1 cellular context compared by ENCODE assay signal in the genomic region with DNA sequence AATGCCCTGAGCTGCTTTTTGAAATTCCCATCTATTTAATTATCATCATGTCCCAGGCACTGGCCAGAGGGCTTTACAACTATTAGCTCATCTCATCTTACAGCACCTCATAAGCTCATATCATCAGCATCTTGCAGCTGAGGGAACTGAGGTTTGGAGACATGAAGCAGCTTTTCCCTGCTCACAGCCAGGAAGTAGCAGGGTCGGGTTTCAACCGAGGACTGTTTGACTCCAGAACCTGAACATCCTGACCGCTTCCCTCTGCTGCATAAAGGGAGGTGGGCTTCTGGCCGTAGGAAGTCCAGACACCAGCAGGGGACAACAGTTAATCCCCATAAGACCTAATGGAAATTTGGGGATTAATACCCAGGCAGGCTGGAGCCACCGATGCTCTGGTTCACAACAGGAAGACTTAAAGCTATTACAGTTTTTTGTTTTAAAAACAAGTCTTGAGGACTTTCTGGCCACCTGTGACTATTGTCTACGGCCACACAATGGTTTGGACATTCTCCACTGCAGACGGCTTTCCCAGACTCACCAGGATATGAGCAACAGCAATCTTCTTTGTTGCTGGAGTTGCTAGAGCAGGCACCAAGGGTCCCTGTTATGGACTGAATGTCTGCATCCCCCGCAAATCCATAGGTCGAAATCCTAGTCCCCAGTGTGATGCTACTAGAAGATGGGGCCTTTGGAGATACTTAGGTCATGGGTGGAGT.
TF ChIP-seq lines count a peak whose summit lies in the region.

No MANE protein-coding gene starts in this region.

TF ChIP-seq in GM23338, 12 proteins besides CTCF, POLR2A, EP300 and RAD21 (continued from another document):
- TF ChIP-seq, protein P1, sequence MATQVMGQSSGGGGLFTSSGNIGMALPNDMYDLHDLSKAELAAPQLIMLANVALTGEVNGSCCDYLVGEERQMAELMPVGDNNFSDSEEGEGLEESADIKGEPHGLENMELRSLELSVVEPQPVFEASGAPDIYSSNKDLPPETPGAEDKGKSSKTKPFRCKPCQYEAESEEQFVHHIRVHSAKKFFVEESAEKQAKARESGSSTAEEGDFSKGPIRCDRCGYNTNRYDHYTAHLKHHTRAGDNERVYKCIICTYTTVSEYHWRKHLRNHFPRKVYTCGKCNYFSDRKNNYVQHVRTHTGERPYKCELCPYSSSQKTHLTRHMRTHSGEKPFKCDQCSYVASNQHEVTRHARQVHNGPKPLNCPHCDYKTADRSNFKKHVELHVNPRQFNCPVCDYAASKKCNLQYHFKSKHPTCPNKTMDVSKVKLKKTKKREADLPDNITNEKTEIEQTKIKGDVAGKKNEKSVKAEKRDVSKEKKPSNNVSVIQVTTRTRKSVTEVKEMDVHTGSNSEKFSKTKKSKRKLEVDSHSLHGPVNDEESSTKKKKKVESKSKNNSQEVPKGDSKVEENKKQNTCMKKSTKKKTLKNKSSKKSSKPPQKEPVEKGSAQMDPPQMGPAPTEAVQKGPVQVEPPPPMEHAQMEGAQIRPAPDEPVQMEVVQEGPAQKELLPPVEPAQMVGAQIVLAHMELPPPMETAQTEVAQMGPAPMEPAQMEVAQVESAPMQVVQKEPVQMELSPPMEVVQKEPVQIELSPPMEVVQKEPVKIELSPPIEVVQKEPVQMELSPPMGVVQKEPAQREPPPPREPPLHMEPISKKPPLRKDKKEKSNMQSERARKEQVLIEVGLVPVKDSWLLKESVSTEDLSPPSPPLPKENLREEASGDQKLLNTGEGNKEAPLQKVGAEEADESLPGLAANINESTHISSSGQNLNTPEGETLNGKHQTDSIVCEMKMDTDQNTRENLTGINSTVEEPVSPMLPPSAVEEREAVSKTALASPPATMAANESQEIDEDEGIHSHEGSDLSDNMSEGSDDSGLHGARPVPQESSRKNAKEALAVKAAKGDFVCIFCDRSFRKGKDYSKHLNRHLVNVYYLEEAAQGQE (IDR thresholded peaks at IDR 0.05; ENCODE audit: unreplicated experiment), result no peak
- TF ChIP-seq EZH2phosphoT487 (IDR thresholded peaks at IDR 0.05; ENCODE audit: unreplicated experiment), result no peak
- TF ChIP-seq, protein P2, sequence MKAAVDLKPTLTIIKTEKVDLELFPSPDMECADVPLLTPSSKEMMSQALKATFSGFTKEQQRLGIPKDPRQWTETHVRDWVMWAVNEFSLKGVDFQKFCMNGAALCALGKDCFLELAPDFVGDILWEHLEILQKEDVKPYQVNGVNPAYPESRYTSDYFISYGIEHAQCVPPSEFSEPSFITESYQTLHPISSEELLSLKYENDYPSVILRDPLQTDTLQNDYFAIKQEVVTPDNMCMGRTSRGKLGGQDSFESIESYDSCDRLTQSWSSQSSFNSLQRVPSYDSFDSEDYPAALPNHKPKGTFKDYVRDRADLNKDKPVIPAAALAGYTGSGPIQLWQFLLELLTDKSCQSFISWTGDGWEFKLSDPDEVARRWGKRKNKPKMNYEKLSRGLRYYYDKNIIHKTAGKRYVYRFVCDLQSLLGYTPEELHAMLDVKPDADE (IDR thresholded peaks at IDR 0.05), result no peak
- TF ChIP-seq ZNF114 (CRISPR knock-in tag; IDR thresholded peaks at IDR 0.05), result no peak
- no peak for TF ChIP-seq CREB1 (CRISPR knock-in tag; IDR thresholded peaks at IDR 0.05; ENCODE audit: low read depth)
- TF ChIP-seq POLR2AphosphoS5 (IDR thresholded peaks at IDR 0.05; ENCODE audit: low read depth), result no peak
- no peak for TF ChIP-seq NANOG (IDR thresholded peaks at IDR 0.05; ENCODE audit: borderline replicate concordance)
- no peak for TF ChIP-seq ZNF331 (CRISPR knock-in tag; IDR thresholded peaks at IDR 0.05; ENCODE audit: low read depth)
- TF ChIP-seq, protein P3, sequence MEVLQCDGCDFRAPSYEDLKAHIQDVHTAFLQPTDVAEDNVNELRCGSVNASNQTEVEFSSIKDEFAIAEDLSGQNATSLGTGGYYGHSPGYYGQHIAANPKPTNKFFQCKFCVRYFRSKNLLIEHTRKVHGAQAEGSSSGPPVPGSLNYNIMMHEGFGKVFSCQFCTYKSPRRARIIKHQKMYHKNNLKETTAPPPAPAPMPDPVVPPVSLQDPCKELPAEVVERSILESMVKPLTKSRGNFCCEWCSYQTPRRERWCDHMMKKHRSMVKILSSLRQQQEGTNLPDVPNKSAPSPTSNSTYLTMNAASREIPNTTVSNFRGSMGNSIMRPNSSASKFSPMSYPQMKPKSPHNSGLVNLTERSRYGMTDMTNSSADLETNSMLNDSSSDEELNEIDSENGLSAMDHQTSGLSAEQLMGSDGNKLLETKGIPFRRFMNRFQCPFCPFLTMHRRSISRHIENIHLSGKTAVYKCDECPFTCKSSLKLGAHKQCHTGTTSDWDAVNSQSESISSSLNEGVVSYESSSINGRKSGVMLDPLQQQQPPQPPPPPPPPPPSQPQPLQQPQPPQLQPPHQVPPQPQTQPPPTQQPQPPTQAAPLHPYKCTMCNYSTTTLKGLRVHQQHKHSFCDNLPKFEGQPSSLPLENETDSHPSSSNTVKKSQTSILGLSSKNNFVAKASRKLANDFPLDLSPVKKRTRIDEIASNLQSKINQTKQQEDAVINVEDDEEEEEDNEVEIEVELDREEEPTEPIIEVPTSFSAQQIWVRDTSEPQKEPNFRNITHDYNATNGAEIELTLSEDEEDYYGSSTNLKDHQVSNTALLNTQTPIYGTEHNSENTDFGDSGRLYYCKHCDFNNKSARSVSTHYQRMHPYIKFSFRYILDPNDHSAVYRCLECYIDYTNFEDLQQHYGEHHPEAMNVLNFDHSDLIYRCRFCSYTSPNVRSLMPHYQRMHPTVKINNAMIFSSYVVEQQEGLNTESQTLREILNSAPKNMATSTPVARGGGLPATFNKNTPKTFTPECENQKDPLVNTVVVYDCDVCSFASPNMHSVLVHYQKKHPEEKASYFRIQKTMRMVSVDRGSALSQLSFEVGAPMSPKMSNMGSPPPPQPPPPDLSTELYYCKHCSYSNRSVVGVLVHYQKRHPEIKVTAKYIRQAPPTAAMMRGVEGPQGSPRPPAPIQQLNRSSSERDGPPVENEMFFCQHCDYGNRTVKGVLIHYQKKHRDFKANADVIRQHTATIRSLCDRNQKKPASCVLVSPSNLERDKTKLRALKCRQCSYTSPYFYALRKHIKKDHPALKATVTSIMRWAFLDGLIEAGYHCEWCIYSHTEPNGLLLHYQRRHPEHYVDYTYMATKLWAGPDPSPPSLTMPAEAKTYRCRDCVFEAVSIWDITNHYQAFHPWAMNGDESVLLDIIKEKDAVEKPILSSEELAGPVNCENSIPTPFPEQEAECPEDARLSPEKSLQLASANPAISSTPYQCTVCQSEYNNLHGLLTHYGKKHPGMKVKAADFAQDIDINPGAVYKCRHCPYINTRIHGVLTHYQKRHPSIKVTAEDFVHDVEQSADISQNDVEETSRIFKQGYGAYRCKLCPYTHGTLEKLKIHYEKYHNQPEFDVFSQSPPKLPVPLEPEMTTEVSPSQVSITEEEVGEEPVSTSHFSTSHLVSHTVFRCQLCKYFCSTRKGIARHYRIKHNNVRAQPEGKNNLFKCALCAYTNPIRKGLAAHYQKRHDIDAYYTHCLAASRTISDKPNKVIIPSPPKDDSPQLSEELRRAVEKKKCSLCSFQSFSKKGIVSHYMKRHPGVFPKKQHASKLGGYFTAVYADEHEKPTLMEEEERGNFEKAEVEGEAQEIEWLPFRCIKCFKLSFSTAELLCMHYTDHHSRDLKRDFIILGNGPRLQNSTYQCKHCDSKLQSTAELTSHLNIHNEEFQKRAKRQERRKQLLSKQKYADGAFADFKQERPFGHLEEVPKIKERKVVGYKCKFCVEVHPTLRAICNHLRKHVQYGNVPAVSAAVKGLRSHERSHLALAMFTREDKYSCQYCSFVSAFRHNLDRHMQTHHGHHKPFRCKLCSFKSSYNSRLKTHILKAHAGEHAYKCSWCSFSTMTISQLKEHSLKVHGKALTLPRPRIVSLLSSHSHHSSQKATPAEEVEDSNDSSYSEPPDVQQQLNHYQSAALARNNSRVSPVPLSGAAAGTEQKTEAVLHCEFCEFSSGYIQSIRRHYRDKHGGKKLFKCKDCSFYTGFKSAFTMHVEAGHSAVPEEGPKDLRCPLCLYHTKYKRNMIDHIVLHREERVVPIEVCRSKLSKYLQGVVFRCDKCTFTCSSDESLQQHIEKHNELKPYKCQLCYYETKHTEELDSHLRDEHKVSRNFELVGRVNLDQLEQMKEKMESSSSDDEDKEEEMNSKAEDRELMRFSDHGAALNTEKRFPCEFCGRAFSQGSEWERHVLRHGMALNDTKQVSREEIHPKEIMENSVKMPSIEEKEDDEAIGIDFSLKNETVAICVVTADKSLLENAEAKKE (CRISPR knock-in tag; IDR thresholded peaks at IDR 0.05), result no peak
- no peak for TF ChIP-seq JUNB (IDR thresholded peaks at IDR 0.05; ENCODE audit: unreplicated experiment)
